Comparison of ENCODE assay signal across 20 cellular contexts in genomic region chr1:6884652-6885153, GRCh38.
"Had no signal": no experiment of that assay in that cellular context is flagged by ENCODE, and none has a peak within 500 bp of the region (broad histone marks: within the 10 kb centered on the region; RNA-seq: fewer than 3 reads in every experiment).

No MANE protein-coding gene starts in this region.

- H3K27me3 ChIP-seq: adrenal gland, body of pancreas, neural progenitor cell, SJSA1, spleen, upper lobe of right lung had no signal

- H3K4me3 ChIP-seq: adrenal gland, body of pancreas, coronary artery, left ventricle myocardium inferior, neural progenitor cell, SJSA1, spleen, upper lobe of right lung had no signal

- H3K4me2 ChIP-seq: neural progenitor cell had no signal

- H3K36me3 ChIP-seq: adrenal gland, neural progenitor cell, SJSA1, upper lobe of right lung had no signal

- H3K4me3 Mint-ChIP-seq: activated CD4-positive, alpha-beta memory T cell treated with anti-CD3 and anti-CD28 coated beads, Interleukin-2, amount 10 ng/mL, durations not matched to agents 7 days and 5 days; activated CD4-positive, alpha-beta T cell treated with anti-CD3 and anti-CD28 coated beads for 36 hours; activated naive CD4-positive, alpha-beta T cell treated with anti-CD3 and anti-CD28 coated beads for 36 hours; neural progenitor cell had no signal

- H3K9me3 ChIP-seq: adrenal gland, body of pancreas, left ventricle myocardium inferior, SJSA1, spleen, upper lobe of right lung had no signal

- DNase-seq: activated CD4-positive, alpha-beta memory T cell treated with anti-CD3 and anti-CD28 coated beads, Interleukin-2, amount 10 ng/mL, durations not matched to agents 7 days and 5 days; activated CD4-positive, alpha-beta T cell treated with anti-CD3 and anti-CD28 coated beads for 36 hours; activated CD8-positive, alpha-beta memory T cell treated with anti-CD3 and anti-CD28 coated beads, Interleukin-2, amount 50 U/mL, for 48 hours; activated naive CD4-positive, alpha-beta T cell treated with anti-CD3 and anti-CD28 coated beads for 36 hours; adrenal gland; body of pancreas; central memory CD4-positive, alpha-beta T cell; effector CD8-positive, alpha-beta T cell; left ventricle myocardium inferior; mesendoderm; spleen; stimulated activated CD4-positive, alpha-beta T cell treated with anti-CD3 and anti-CD28 coated beads, Interleukin-1b, Interleukin-23, amount 100 ng/mL, for 48 hours; stimulated activated naive CD4-positive, alpha-beta T cell; SW 1271; upper lobe of right lung had no signal

- H3K27ac ChIP-seq: adrenal gland, body of pancreas, coronary artery, epithelial cell of prostate, left ventricle myocardium inferior, neural progenitor cell, SJSA1, spleen, upper lobe of right lung had no signal

- H3K27me3 Mint-ChIP-seq: activated CD4-positive, alpha-beta memory T cell treated with anti-CD3 and anti-CD28 coated beads, Interleukin-2, amount 10 ng/mL, durations not matched to agents 7 days and 5 days; activated CD4-positive, alpha-beta T cell treated with anti-CD3 and anti-CD28 coated beads for 36 hours had no signal

- H2AFZ ChIP-seq: neural progenitor cell had no signal

- ATAC-seq: activated CD4-positive, alpha-beta T cell treated with anti-CD3 and anti-CD28 coated beads for 36 hours; body of pancreas; sciatic nerve; upper lobe of right lung had no signal

- H3K9me3 Mint-ChIP-seq: activated CD4-positive, alpha-beta memory T cell treated with anti-CD3 and anti-CD28 coated beads, Interleukin-2, amount 10 ng/mL, durations not matched to agents 7 days and 5 days; activated naive CD4-positive, alpha-beta T cell treated with anti-CD3 and anti-CD28 coated beads for 36 hours; neural progenitor cell had no signal

- H3K27ac Mint-ChIP-seq: activated CD4-positive, alpha-beta memory T cell treated with anti-CD3 and anti-CD28 coated beads, Interleukin-2, amount 10 ng/mL, durations not matched to agents 7 days and 5 days; activated CD4-positive, alpha-beta T cell treated with anti-CD3 and anti-CD28 coated beads for 36 hours; activated naive CD4-positive, alpha-beta T cell treated with anti-CD3 and anti-CD28 coated beads for 36 hours; neural progenitor cell had no signal

- H3K4me1 ChIP-seq: neural progenitor cell, upper lobe of right lung had no signal

- H3K9ac ChIP-seq: neural progenitor cell had no signal
